In the genomic region with DNA sequence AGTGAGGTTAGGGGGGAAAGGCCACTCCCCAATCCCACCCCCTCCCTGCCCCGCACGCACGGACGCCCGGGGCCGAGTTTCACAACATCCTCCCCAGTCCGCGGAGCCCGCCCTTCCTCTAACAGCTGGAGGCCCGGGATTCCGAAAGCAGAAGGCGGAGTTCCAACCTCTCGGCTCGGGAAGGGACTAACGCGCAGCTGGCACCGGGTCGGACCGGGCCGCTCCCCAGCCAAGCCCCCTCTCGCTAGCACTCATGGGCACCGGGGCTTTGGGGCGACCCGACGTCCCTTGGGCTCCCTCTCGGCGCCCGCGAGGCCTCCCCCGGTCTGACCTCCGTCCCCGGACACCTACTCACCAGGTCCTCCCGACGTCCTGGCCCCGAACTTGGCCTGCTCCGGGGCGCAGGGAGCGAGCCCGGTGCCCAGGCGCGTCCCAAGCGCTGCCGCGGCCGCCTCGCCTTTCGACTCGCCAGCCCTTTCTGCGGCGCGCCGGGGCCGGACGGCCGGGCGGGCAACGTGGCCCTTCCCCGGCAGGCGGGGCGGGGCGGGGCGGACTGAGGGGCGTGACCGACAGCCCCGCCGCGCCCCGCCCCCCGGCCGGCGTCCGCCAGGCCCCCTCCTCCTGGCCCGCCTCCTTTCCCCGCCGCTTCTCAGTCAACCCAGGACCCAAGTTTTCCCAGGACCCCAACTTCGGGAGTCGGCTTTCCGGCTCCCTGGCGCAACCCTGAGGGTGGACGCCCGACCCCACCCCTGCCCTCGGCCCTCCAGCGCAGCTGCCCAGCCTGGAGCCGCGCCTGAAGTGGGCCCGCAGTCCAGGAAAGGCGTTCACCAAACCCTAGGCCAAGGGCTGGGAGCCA, we compare ENCODE assay signal across 1 cellular context.
A peak's percentile ranks its signal among the peaks of the same experiment; 100 is the strongest.
TF ChIP-seq lines count a peak whose summit lies in the region.

A gene (minus strand): TSS at position 482 of the 856 bp plus-strand sequence. CDS start 9,835 bp downstream, outside the sequence.

TF ChIP-seq in WTC11, 78 proteins besides CTCF, POLR2A, EP300 and RAD21 (continued from another document):
- TF ChIP-seq, protein P1, sequence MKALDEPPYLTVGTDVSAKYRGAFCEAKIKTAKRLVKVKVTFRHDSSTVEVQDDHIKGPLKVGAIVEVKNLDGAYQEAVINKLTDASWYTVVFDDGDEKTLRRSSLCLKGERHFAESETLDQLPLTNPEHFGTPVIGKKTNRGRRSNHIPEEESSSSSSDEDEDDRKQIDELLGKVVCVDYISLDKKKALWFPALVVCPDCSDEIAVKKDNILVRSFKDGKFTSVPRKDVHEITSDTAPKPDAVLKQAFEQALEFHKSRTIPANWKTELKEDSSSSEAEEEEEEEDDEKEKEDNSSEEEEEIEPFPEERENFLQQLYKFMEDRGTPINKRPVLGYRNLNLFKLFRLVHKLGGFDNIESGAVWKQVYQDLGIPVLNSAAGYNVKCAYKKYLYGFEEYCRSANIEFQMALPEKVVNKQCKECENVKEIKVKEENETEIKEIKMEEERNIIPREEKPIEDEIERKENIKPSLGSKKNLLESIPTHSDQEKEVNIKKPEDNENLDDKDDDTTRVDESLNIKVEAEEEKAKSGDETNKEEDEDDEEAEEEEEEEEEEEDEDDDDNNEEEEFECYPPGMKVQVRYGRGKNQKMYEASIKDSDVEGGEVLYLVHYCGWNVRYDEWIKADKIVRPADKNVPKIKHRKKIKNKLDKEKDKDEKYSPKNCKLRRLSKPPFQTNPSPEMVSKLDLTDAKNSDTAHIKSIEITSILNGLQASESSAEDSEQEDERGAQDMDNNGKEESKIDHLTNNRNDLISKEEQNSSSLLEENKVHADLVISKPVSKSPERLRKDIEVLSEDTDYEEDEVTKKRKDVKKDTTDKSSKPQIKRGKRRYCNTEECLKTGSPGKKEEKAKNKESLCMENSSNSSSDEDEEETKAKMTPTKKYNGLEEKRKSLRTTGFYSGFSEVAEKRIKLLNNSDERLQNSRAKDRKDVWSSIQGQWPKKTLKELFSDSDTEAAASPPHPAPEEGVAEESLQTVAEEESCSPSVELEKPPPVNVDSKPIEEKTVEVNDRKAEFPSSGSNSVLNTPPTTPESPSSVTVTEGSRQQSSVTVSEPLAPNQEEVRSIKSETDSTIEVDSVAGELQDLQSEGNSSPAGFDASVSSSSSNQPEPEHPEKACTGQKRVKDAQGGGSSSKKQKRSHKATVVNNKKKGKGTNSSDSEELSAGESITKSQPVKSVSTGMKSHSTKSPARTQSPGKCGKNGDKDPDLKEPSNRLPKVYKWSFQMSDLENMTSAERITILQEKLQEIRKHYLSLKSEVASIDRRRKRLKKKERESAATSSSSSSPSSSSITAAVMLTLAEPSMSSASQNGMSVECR (CRISPR knock-in tag; IDR thresholded peaks at IDR 0.05; ENCODE audit: borderline replicate concordance): peak; percentile 76; the same call in 1 of the 2 replicates
- no peak for TF ChIP-seq TEAD4 (CRISPR knock-in tag; IDR thresholded peaks at IDR 0.05)
- TF ChIP-seq, protein P2, sequence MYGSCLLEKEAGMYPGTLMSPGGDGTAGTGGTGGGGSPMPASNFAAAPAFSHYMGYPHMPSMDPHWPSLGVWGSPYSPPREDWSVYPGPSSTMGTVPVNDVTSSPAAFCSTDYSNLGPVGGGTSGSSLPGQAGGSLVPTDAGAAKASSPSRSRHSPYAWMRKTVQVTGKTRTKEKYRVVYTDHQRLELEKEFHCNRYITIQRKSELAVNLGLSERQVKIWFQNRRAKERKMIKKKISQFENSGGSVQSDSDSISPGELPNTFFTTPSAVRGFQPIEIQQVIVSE (CRISPR knock-in tag; IDR thresholded peaks at IDR 0.05; ENCODE audit: borderline replicate concordance): no peak
- TF ChIP-seq TEAD1 (CRISPR knock-in tag; IDR thresholded peaks at IDR 0.05): peak; percentile 46; the same call in 1 of the 2 replicates
- no peak for TF ChIP-seq HMGA2 (CRISPR knock-in tag; IDR thresholded peaks at IDR 0.05)
- TF ChIP-seq ZNF138 (CRISPR knock-in tag; conservative IDR thresholded peaks at IDR 0.05): no peak
- TF ChIP-seq, protein P3, sequence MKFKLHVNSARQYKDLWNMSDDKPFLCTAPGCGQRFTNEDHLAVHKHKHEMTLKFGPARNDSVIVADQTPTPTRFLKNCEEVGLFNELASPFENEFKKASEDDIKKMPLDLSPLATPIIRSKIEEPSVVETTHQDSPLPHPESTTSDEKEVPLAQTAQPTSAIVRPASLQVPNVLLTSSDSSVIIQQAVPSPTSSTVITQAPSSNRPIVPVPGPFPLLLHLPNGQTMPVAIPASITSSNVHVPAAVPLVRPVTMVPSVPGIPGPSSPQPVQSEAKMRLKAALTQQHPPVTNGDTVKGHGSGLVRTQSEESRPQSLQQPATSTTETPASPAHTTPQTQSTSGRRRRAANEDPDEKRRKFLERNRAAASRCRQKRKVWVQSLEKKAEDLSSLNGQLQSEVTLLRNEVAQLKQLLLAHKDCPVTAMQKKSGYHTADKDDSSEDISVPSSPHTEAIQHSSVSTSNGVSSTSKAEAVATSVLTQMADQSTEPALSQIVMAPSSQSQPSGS (CRISPR knock-in tag; IDR thresholded peaks at IDR 0.05; ENCODE audit: borderline replicate concordance, low read depth): no peak
- peak; percentile 76; the same call in 1 of the 2 replicates for TF ChIP-seq FOXK1 (CRISPR knock-in tag; IDR thresholded peaks at IDR 0.05)
- TF ChIP-seq SOX15 (CRISPR knock-in tag; IDR thresholded peaks at IDR 0.05): no peak
- no peak for TF ChIP-seq NFATC4 (CRISPR knock-in tag; IDR thresholded peaks at IDR 0.05)
- TF ChIP-seq SP1 (CRISPR knock-in tag; conservative IDR thresholded peaks at IDR 0.05): no peak; the same call in 1 of the 2 replicates
- TF ChIP-seq, protein P4, sequence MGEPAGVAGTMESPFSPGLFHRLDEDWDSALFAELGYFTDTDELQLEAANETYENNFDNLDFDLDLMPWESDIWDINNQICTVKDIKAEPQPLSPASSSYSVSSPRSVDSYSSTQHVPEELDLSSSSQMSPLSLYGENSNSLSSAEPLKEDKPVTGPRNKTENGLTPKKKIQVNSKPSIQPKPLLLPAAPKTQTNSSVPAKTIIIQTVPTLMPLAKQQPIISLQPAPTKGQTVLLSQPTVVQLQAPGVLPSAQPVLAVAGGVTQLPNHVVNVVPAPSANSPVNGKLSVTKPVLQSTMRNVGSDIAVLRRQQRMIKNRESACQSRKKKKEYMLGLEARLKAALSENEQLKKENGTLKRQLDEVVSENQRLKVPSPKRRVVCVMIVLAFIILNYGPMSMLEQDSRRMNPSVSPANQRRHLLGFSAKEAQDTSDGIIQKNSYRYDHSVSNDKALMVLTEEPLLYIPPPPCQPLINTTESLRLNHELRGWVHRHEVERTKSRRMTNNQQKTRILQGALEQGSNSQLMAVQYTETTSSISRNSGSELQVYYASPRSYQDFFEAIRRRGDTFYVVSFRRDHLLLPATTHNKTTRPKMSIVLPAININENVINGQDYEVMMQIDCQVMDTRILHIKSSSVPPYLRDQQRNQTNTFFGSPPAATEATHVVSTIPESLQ (CRISPR knock-in tag; IDR thresholded peaks at IDR 0.05): no peak
- TF ChIP-seq, protein P5, sequence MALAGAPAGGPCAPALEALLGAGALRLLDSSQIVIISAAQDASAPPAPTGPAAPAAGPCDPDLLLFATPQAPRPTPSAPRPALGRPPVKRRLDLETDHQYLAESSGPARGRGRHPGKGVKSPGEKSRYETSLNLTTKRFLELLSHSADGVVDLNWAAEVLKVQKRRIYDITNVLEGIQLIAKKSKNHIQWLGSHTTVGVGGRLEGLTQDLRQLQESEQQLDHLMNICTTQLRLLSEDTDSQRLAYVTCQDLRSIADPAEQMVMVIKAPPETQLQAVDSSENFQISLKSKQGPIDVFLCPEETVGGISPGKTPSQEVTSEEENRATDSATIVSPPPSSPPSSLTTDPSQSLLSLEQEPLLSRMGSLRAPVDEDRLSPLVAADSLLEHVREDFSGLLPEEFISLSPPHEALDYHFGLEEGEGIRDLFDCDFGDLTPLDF (CRISPR knock-in tag; IDR thresholded peaks at IDR 0.05): 0 out of 2 replicates have a peak, but pooled peaks have one; percentile 44
- TF ChIP-seq JUN (CRISPR knock-in tag; IDR thresholded peaks at IDR 0.05): no peak
- peak; percentile 93 for TF ChIP-seq ETV6 (CRISPR knock-in tag; IDR thresholded peaks at IDR 0.05)
- TF ChIP-seq TCF7 (CRISPR knock-in tag; IDR thresholded peaks at IDR 0.05; ENCODE audit: low read depth): 0 out of 2 replicates have a peak, but pooled peaks have one; percentile 23
- TF ChIP-seq, protein P6, sequence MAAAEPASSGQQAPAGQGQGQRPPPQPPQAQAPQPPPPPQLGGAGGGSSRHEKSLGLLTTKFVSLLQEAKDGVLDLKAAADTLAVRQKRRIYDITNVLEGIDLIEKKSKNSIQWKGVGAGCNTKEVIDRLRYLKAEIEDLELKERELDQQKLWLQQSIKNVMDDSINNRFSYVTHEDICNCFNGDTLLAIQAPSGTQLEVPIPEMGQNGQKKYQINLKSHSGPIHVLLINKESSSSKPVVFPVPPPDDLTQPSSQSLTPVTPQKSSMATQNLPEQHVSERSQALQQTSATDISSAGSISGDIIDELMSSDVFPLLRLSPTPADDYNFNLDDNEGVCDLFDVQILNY (CRISPR knock-in tag; IDR thresholded peaks at IDR 0.05): peak; percentile 51; the same call in 1 of the 2 replicates
- TF ChIP-seq, protein P7, sequence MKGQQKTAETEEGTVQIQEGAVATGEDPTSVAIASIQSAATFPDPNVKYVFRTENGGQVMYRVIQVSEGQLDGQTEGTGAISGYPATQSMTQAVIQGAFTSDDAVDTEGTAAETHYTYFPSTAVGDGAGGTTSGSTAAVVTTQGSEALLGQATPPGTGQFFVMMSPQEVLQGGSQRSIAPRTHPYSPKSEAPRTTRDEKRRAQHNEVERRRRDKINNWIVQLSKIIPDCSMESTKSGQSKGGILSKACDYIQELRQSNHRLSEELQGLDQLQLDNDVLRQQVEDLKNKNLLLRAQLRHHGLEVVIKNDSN (CRISPR knock-in tag; IDR thresholded peaks at IDR 0.05): no peak
- 0 out of 2 replicates have a peak, but pooled peaks have one; percentile 48 for TF ChIP-seq RELA (CRISPR knock-in tag; IDR thresholded peaks at IDR 0.05; ENCODE audit: borderline replicate concordance)
- peak; percentile 52; the same call in 1 of the 2 replicates for TF ChIP-seq FOXP1 (CRISPR knock-in tag; IDR thresholded peaks at IDR 0.05; ENCODE audit: borderline replicate concordance)
- TF ChIP-seq NR1H2 (CRISPR knock-in tag; IDR thresholded peaks at IDR 0.05): no peak
- TF ChIP-seq, protein P8, sequence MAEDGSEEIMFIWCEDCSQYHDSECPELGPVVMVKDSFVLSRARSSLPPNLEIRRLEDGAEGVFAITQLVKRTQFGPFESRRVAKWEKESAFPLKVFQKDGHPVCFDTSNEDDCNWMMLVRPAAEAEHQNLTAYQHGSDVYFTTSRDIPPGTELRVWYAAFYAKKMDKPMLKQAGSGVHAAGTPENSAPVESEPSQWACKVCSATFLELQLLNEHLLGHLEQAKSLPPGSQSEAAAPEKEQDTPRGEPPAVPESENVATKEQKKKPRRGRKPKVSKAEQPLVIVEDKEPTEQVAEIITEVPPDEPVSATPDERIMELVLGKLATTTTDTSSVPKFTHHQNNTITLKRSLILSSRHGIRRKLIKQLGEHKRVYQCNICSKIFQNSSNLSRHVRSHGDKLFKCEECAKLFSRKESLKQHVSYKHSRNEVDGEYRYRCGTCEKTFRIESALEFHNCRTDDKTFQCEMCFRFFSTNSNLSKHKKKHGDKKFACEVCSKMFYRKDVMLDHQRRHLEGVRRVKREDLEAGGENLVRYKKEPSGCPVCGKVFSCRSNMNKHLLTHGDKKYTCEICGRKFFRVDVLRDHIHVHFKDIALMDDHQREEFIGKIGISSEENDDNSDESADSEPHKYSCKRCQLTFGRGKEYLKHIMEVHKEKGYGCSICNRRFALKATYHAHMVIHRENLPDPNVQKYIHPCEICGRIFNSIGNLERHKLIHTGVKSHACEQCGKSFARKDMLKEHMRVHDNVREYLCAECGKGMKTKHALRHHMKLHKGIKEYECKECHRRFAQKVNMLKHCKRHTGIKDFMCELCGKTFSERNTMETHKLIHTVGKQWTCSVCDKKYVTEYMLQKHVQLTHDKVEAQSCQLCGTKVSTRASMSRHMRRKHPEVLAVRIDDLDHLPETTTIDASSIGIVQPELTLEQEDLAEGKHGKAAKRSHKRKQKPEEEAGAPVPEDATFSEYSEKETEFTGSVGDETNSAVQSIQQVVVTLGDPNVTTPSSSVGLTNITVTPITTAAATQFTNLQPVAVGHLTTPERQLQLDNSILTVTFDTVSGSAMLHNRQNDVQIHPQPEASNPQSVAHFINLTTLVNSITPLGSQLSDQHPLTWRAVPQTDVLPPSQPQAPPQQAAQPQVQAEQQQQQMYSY (CRISPR knock-in tag; IDR thresholded peaks at IDR 0.05): peak; percentile 50
- 0 out of 2 replicates have a peak, but pooled peaks have one; percentile 17 for TF ChIP-seq GABPB1 (CRISPR knock-in tag; IDR thresholded peaks at IDR 0.05)
- TF ChIP-seq, protein P9, sequence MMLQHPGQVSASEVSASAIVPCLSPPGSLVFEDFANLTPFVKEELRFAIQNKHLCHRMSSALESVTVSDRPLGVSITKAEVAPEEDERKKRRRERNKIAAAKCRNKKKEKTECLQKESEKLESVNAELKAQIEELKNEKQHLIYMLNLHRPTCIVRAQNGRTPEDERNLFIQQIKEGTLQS (CRISPR knock-in tag; conservative IDR thresholded peaks at IDR 0.05): no peak
- TF ChIP-seq ZNF671 (CRISPR knock-in tag; IDR thresholded peaks at IDR 0.05): no peak
- peak; percentile 68; the same call in 1 of the 2 replicates for TF ChIP-seq ZNF416 (CRISPR knock-in tag; IDR thresholded peaks at IDR 0.05)
- TF ChIP-seq, protein P10, sequence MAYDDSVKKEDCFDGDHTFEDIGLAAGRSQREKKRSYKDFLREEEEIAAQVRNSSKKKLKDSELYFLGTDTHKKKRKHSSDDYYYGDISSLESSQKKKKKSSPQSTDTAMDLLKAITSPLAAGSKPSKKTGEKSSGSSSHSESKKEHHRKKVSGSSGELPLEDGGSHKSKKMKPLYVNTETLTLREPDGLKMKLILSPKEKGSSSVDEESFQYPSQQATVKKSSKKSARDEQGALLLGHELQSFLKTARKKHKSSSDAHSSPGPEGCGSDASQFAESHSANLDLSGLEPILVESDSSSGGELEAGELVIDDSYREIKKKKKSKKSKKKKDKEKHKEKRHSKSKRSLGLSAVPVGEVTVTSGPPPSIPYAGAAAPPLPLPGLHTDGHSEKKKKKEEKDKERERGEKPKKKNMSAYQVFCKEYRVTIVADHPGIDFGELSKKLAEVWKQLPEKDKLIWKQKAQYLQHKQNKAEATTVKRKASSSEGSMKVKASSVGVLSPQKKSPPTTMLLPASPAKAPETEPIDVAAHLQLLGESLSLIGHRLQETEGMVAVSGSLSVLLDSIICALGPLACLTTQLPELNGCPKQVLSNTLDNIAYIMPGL (CRISPR knock-in tag; IDR thresholded peaks at IDR 0.05): peak; percentile 74; the same call in 1 of the 2 replicates
- TF ChIP-seq CREM (CRISPR knock-in tag; IDR thresholded peaks at IDR 0.05): 0 out of 2 replicates have a peak, but pooled peaks have one; percentile 24
- TF ChIP-seq, protein P11, sequence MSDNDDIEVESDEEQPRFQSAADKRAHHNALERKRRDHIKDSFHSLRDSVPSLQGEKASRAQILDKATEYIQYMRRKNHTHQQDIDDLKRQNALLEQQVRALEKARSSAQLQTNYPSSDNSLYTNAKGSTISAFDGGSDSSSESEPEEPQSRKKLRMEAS (CRISPR knock-in tag; IDR thresholded peaks at IDR 0.05): peak; percentile 74
- TF ChIP-seq, protein P12, sequence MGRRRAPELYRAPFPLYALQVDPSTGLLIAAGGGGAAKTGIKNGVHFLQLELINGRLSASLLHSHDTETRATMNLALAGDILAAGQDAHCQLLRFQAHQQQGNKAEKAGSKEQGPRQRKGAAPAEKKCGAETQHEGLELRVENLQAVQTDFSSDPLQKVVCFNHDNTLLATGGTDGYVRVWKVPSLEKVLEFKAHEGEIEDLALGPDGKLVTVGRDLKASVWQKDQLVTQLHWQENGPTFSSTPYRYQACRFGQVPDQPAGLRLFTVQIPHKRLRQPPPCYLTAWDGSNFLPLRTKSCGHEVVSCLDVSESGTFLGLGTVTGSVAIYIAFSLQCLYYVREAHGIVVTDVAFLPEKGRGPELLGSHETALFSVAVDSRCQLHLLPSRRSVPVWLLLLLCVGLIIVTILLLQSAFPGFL (CRISPR knock-in tag; IDR thresholded peaks at IDR 0.05; ENCODE audit: borderline replicate concordance): no peak
- no peak for TF ChIP-seq CBFB (CRISPR knock-in tag; IDR thresholded peaks at IDR 0.05; ENCODE audit: low read depth)
- TF ChIP-seq OVOL2 (CRISPR knock-in tag; IDR thresholded peaks at IDR 0.05; ENCODE audit: borderline replicate concordance): no peak
- TF ChIP-seq TP53 (CRISPR knock-in tag; IDR thresholded peaks at IDR 0.05): peak; percentile 42; the same call in 1 of the 2 replicates
